In the genomic region with DNA sequence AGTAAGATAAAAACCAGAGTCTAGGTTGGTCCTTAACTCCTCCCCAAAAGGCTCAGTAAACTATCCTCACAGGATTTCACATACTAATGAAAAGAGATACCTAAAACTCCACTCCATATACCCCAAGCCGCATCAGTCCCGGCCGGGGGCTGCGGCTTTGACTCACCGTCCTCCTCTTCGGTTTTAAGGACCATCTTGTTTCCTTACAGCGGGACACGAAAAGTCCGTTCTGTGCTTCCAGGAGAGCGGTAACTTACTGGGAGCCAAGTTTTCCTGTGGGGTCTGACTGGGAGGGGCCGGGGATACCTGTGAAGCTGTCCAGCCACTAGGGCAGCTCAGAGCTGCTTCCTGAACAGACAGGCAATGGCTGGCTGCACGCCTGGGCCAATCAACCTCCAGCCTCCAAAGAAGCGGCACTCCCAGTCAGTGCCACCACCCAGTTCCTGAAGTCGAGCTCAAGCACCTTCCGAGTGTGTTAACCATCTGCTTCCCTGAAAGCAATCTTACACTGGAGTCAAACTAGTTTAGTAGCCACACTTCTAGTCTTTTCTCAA, we compare ENCODE assay signal across 8 cellular contexts. TPM values are rescaled to one million over a fixed set of nuclear protein-coding genes. Genes with fewer than 3 reads are reported as not detected.
DNase-seq lines count a peak whose midpoint lies in the region; ATAC-seq, FAIRE-seq and TF ChIP-seq lines count a peak whose summit lies in the region.

No MANE protein-coding gene starts in this region.

- peak overlapping the region; percentile 55 for H3K4me3 ChIP-seq in ACC112 (ENCODE audit: low read depth, low read length)
- peak overlapping the region; percentile 43 to 46 for H3K4me3 ChIP-seq in right atrium auricular region
- peak overlapping the region; percentile 48 to 76 (median 63) for H3K4me3 ChIP-seq in spleen

- ATAC-seq in GM18873 (IDR thresholded peaks at IDR 0.05; ENCODE audit: low FRiP score, unreplicated experiment), result peak; percentile 54
- peak; percentile 43 for ATAC-seq in HG03520 (IDR thresholded peaks at IDR 0.05; ENCODE audit: unreplicated experiment)

- TF ChIP-seq CTCF in right atrium auricular region (IDR thresholded peaks at IDR 0.05) (no peak), spleen (IDR thresholded peaks at IDR 0.05 in 8 of 11, conservative IDR thresholded peaks at IDR 0.05 in 3 of 11) (peak in 7 of 11 experiments; percentile 12 to 52 (median 46))

- peak overlapping the region; percentile 41 for H2AFZ ChIP-seq in ACC112 (ENCODE audit: low read length, unreplicated experiment)

- DNase-seq in RCC 7860 (ENCODE audit: low spot score) (peak; percentile 75), right atrium auricular region (ENCODE audit: low spot score) (peak; percentile 85), spleen (peak; percentile 94), 8988T (no peak)
- peak; percentile 84 for DNase-seq in activated naive CD4-positive, alpha-beta T cell treated with anti-CD3 and anti-CD28 coated beads, Interleukin-2, amount 10 ng/mL, durations not matched to agents 7 days and 5 days

- no peaks in the 10 kb centered on the region for H3K27me3 Mint-ChIP-seq in activated naive CD4-positive, alpha-beta T cell treated with anti-CD3 and anti-CD28 coated beads, Interleukin-2, amount 10 ng/mL, durations not matched to agents 7 days and 5 days

- H3K4me1 ChIP-seq in ACC112 (ENCODE audit: control insufficient read depth, insufficient read depth, low read length, unreplicated experiment) (peaks cover 28% of the 10 kb centered on the region), right atrium auricular region (peaks cover 0 to 77% of the 10 kb centered on the region in 2 donors), spleen (peaks cover 61 to 100% (median 97%) of the 10 kb centered on the region in 6 donors)

- intact Hi-C loops in spleen (cut with DNase I; ENCODE audit: low total_unique reads), result no loop called here

- no peaks in the 10 kb centered on the region for H3K9me3 ChIP-seq in right atrium auricular region
- H3K9me3 ChIP-seq in spleen, result no peaks in the 10 kb centered on the region

- H3K36me3 ChIP-seq in ACC112 (ENCODE audit: insufficient read depth, low read length) (no peaks in the 10 kb centered on the region), right atrium auricular region (no peaks in the 10 kb centered on the region), spleen (no peaks in the 10 kb centered on the region)

- peaks cover 31% of the 10 kb centered on the region for H3K79me2 ChIP-seq in ACC112 (ENCODE audit: control insufficient read depth, insufficient read depth, low read length, unreplicated experiment)

- H3K36me3 Mint-ChIP-seq in activated naive CD4-positive, alpha-beta T cell treated with anti-CD3 and anti-CD28 coated beads, Interleukin-2, amount 10 ng/mL, durations not matched to agents 7 days and 5 days, result peaks cover 48% of the 10 kb centered on the region

- peaks cover 93% of the 10 kb centered on the region for H3K4me1 Mint-ChIP-seq in activated naive CD4-positive, alpha-beta T cell treated with anti-CD3 and anti-CD28 coated beads, Interleukin-2, amount 10 ng/mL, durations not matched to agents 7 days and 5 days

- TF ChIP-seq POLR2A in spleen (IDR thresholded peaks at IDR 0.05), result peak in 1 of 3 donors; percentile 19

- CTCF ChIA-PET in activated naive CD4-positive, alpha-beta T cell treated with anti-CD3 and anti-CD28 coated beads, Interleukin-2, amount 10 ng/mL, durations not matched to agents 7 days and 5 days (lab: Charles Lee), result interaction anchor here (0.7 to 3.3 kb wide), 4 partner anchors 10 to 25 kb away, joined by 3 to 11 read pairs (median 4); no protein-coding TSS in a partner anchor

- peak overlapping the region; percentile 94 for H3K27ac Mint-ChIP-seq in activated naive CD4-positive, alpha-beta T cell treated with anti-CD3 and anti-CD28 coated beads, Interleukin-2, amount 10 ng/mL, durations not matched to agents 7 days and 5 days

- H3K4me3 Mint-ChIP-seq in activated naive CD4-positive, alpha-beta T cell treated with anti-CD3 and anti-CD28 coated beads, Interleukin-2, amount 10 ng/mL, durations not matched to agents 7 days and 5 days, result peak overlapping the region; percentile 88

- H3K9me3 Mint-ChIP-seq in activated naive CD4-positive, alpha-beta T cell treated with anti-CD3 and anti-CD28 coated beads, Interleukin-2, amount 10 ng/mL, durations not matched to agents 7 days and 5 days, result no peaks in the 10 kb centered on the region

- H3K27ac ChIP-seq in ACC112 (ENCODE audit: low read depth, low read length) (peak overlapping the region; percentile 39), right atrium auricular region (peak overlapping the region; percentile 74 to 85), spleen (peak overlapping the region; percentile 73 to 93 (median 89))

- 5 to 28% (median 12%) methylated on average over 15 of the region's 15 CpGs for WGBS in spleen, 5 donors

- H3K27me3 ChIP-seq in ACC112 (ENCODE audit: insufficient read depth, low read length) (no peaks in the 10 kb centered on the region), right atrium auricular region (no peaks in the 10 kb centered on the region), spleen (replicated peaks in 1 of 7) (no peaks in the 10 kb centered on the region)

- peak; percentile 74 for FAIRE-seq in RCC 7860 (lab: Jason Lieb, UNC)

RNA-seq across cellular contexts. Expression of a gene that starts 45.5 kb away (rescaled TPM):
- 10 to 100 TPM; 23.8 to 31.0 TPM for total RNA-seq in right atrium auricular region
- total RNA-seq in spleen, result 100 to 1,000 TPM; 119 to 169 (median 138) TPM
- polyA plus RNA-seq in spleen, result 100 to 1,000 TPM in 1 of 3 donors, 10 to 100 TPM in 2; 66.9 to 102 (median 79.4) TPM

Comparison
In these comparisons a context has a peak if more than half of its experiments do, and no peak if none do; other contexts are left out.
1. H3K27ac ChIP-seq: peak in every context shown above with its lines; median percentile 89 in spleen; 80 in right atrium auricular region; 39 in ACC112.
2. CTCF ChIP-seq: peak in spleen (7 of 11); none in right atrium auricular region (0 of 2).
3. Peak in every context shown above with its lines, with median percentiles within 50 percentile points of each other: H3K4me3 ChIP-seq.